Comparison of ENCODE assay signal across 9 cellular contexts in the genomic region with DNA sequence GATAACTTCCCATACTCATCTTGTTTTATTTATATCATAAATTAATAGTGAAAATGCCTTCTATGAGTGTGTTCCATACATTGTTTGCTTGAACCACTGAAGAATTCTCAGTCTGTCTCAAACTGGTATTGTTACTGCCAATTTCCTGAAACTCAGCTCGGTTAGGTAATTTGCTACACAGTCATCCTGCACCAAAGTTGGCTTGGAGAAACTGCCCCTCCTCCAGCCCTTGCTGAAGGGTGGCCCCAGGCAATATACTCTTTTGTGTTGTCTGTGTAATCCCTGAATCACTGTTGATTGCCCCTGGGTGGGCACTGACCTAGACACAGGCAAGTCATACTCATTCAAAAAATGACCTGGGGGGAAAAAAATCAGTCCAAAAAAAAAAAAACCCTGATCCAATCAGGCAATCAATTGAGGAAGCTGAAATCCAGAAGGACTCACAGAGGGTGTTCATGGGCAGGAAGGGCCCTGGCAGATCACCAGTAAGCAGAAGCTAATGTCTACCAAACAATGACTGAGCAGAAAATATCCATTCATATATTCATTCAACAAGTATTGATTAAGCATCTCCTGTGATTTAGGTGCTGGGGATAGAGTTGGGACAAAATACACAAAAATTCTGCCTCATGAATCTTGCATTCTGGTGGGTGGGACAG. TPM values are rescaled to one million over a fixed set of nuclear protein-coding genes. Genes with fewer than 3 reads are reported as not detected.
DNase-seq lines count a peak whose midpoint lies in the region; ATAC-seq, FAIRE-seq and TF ChIP-seq lines count a peak whose summit lies in the region.
"Had no signal": no experiment of that assay in that cellular context is flagged by ENCODE, and none has a peak within 500 bp of the region (broad histone marks: within the 10 kb centered on the region; RNA-seq: fewer than 3 reads in every experiment).

No MANE protein-coding gene starts in this region.

- intact Hi-C loops in CD14-positive monocyte (cut with micrococcal nuclease) (loop anchor here in 1 of 2 donors (5.0 kb wide), 1 partner anchor 36 kb away; no protein-coding TSS in a partner anchor), esophagus squamous epithelium (cut with DNase I) (no loop called here)

- no peak overlapping the region for H4K8ac ChIP-seq in H1 (ENCODE audit: extremely low read depth, insufficient read depth, low read length)

- no peaks in the 10 kb centered on the region for H4K20me1 ChIP-seq in H1 (replicated peaks in 1 of 2; ENCODE audit: control insufficient read depth in 1 of 2, insufficient read depth in 2 of 2, low read length in 2 of 2)

- H3K79me2 ChIP-seq in H1 (ENCODE audit: control insufficient read depth in 1 of 2, insufficient read depth in 2 of 2, low read length in 2 of 2), result no peaks in the 10 kb centered on the region

- H3K36me3 Mint-ChIP-seq in CD14-positive monocyte, result no peaks in the 10 kb centered on the region

- no peak overlapping the region for H3K4me3 ChIP-seq in H1 (ENCODE audit: extremely low read depth in 1 of 4, insufficient read depth in 2 of 4, low read depth in 3 of 4, low read length in 4 of 4)
- no peak overlapping the region for H3K4me3 ChIP-seq in esophagus squamous epithelium

- no peak overlapping the region for H2AFZ ChIP-seq in H1 (ENCODE audit: low read length)

- 73% methylated on average over 1 of the region's 1 CpG; no CpG with 5 or more reads in 1 of the 2 experiments for WGBS in H1 (ENCODE audit: extremely low coverage in 1 of 2, insufficient coverage in 1 of 2, insufficient read length in 1 of 2, insufficient replicate concordance in 2 of 2, low coverage in 1 of 2, low lambda C conversion rate in 2 of 2, missing lambda C conversion rate in 1 of 2), 2 experiments
- 22 to 30% methylated on average over 1 of the region's 1 CpG for WGBS in esophagus squamous epithelium, 2 donors

- H3K27ac ChIP-seq in H1 (ENCODE audit: low read depth, low read length) (no peak overlapping the region; the same call in 1 of the 2 replicates), esophagus squamous epithelium (peak overlapping the region in 1 of 4 donors; percentile 41)

- H3K56ac ChIP-seq in H1 (replicated peaks; ENCODE audit: insufficient read length, low read depth, low read length), result no peak overlapping the region

- TF ChIP-seq POLR2A in H1 (IDR thresholded peaks at IDR 0.05; ENCODE audit: control extremely low read depth in 1 of 2, low read depth in 2 of 2, low read length in 2 of 2) (no peak), esophagus squamous epithelium (IDR thresholded peaks at IDR 0.05) (no peak)

- H2BK20ac ChIP-seq in H1 (ENCODE audit: low read length), result no peak overlapping the region

- no peak overlapping the region for H3K4me3 Mint-ChIP-seq in CD14-positive monocyte
- H3K4me3 Mint-ChIP-seq: nephron had no signal

- H3K23ac ChIP-seq in H1 (ENCODE audit: insufficient read length), result no peak overlapping the region

- H3K9me3 ChIP-seq in H1 (ENCODE audit: insufficient read depth in 2 of 2, low read depth in 1 of 2, low read length in 1 of 2) (no peaks in the 10 kb centered on the region), esophagus squamous epithelium (no peaks in the 10 kb centered on the region)

- no peaks in the 10 kb centered on the region for H3K36me3 ChIP-seq in H1 (ENCODE audit: control insufficient read depth in 2 of 4, insufficient read depth in 4 of 4, low read length in 3 of 4)
- no peaks in the 10 kb centered on the region for H3K36me3 ChIP-seq in esophagus squamous epithelium

- H3K4ac ChIP-seq in H1 (replicated peaks; ENCODE audit: insufficient read length, low read depth, low read length), result no peak overlapping the region

- no peak overlapping the region for H2BK12ac ChIP-seq in H1 (ENCODE audit: low read depth, low read length)

- TF ChIP-seq CTCF in CD14-positive monocyte (IDR thresholded peaks at IDR 0.05) (no peak), H1 (IDR thresholded peaks at IDR 0.05; ENCODE audit: control extremely low read depth in 1 of 3, insufficient read depth in 1 of 3, low read depth in 1 of 3, low read length in 3 of 3) (no peak), esophagus squamous epithelium (IDR thresholded peaks at IDR 0.05) (no peak)

- POLR2A ChIA-PET in H1 (lab: Charles Lee; ENCODE audit: partially characterized antibody), result interaction anchor here (1.1 kb wide), 1 partner anchor 118 kb away, joined by 3 read pairs; no protein-coding TSS in a partner anchor

- H2BK5ac ChIP-seq in H1 (ENCODE audit: low read depth, low read length), result no peak overlapping the region

- H2BK120ac ChIP-seq in H1 (replicated peaks; ENCODE audit: low read depth, low read length), result no peak overlapping the region

- 0 out of 2 replicates have a peak overlapping the region, but pooled peaks have one; percentile 6 for H3K18ac ChIP-seq in H1 (ENCODE audit: extremely low read depth, low read length)

- H3K9me3 Mint-ChIP-seq in CD14-positive monocyte, result peaks cover 0 to 2% (median 0%) of the 10 kb centered on the region in 7 donors
- H3K9me3 Mint-ChIP-seq: nephron had no signal

- no peak overlapping the region for H4K91ac ChIP-seq in H1 (replicated peaks; ENCODE audit: insufficient read length, low read length)

- peak; percentile 52 for DNase-seq in CD14-positive monocyte (ENCODE audit: low spot score)
- DNase-seq in KG1 (lab: John Stamatoyannopoulos, UW), result peak; percentile 15
- DNase-seq in H1 (ENCODE audit: low read depth in 1 of 2, low spot score in 2 of 2), result no peak
- no peak for DNase-seq in activated CD8-positive, alpha-beta memory T cell treated with anti-CD3 and anti-CD28 coated beads for 24 hours
- DNase-seq in left lobe of liver (ENCODE audit: low spot score), result no peak
- no peak for DNase-seq in esophagus squamous epithelium (lab: John Stamatoyannopoulos, UW)

- no peak overlapping the region for H4K5ac ChIP-seq in H1 (ENCODE audit: insufficient read length, low read depth, low read length)

- no peaks in the 10 kb centered on the region; a peak in 2 of 7 replicates for H3K4me1 ChIP-seq in H1 (replicated peaks in 1 of 4; ENCODE audit: control insufficient read depth in 3 of 4, insufficient read depth in 4 of 4, low read length in 3 of 4)
- peaks cover 0 to 35% (median 8%) of the 10 kb centered on the region in 3 donors for H3K4me1 ChIP-seq in esophagus squamous epithelium

- H3K27me3 ChIP-seq in H1 (replicated peaks in 1 of 4; ENCODE audit: control insufficient read depth in 3 of 4, extremely low read depth in 1 of 4, insufficient read depth in 3 of 4, low read length in 3 of 4) (peaks cover 0 to 3% (median 0%) of the 10 kb centered on the region in 4 experiments; a peak in 1 of 7 replicates), esophagus squamous epithelium (peaks cover 0 to 3% (median 0%) of the 10 kb centered on the region in 4 donors)

- no peak overlapping the region for H3K9ac ChIP-seq in H1 (replicated peaks in 1 of 4; ENCODE audit: extremely low read depth in 1 of 4, low read depth in 3 of 4, low read length in 3 of 4)

- peak; percentile 22 for ATAC-seq in GM19035 (IDR thresholded peaks at IDR 0.05; ENCODE audit: unreplicated experiment)
- ATAC-seq in GM19023 (IDR thresholded peaks at IDR 0.05; ENCODE audit: unreplicated experiment), result no peak
- ATAC-seq in left lobe of liver, result no peak

- peak overlapping the region; percentile 74 to 94 (median 90) for H3K27ac Mint-ChIP-seq in CD14-positive monocyte
- H3K27ac Mint-ChIP-seq: nephron had no signal

- no peak overlapping the region for H2BK15ac ChIP-seq in H1 (ENCODE audit: low read length)

- H3K79me1 ChIP-seq in H1 (ENCODE audit: low read depth, low read length), result no peaks in the 10 kb centered on the region

- CTCF ChIA-PET in H1 (lab: Charles Lee; ENCODE audit: partially characterized antibody), result no interaction called here

- no peak for TF ChIP-seq RAD21 in H1 (IDR thresholded peaks at IDR 0.05 in 1 of 2, conservative IDR thresholded peaks at IDR 0.05 in 1 of 2; ENCODE audit: low read depth in 2 of 2, low read length in 2 of 2)

- no peaks in the 10 kb centered on the region for H3K27me3 Mint-ChIP-seq in CD14-positive monocyte (ENCODE audit: low read depth in 3 of 3)

- H2AK5ac ChIP-seq in H1 (ENCODE audit: low read depth, low read length), result no peak overlapping the region

- no peak overlapping the region for H3K14ac ChIP-seq in H1 (ENCODE audit: insufficient read length)

- no peak for TF ChIP-seq EP300 in H1 (IDR thresholded peaks at IDR 0.05; ENCODE audit: borderline replicate concordance in 1 of 2, low read depth in 2 of 2, low read length in 2 of 2)

- FAIRE-seq in H1 (lab: Jason Lieb, UNC), result no peak

- H3K4me2 ChIP-seq in H1 (ENCODE audit: insufficient read depth in 1 of 2, low read depth in 2 of 2, low read length in 2 of 2), result no peak overlapping the region

- peaks cover 6% of the 10 kb centered on the region; the same call in 1 of the 2 replicates for H3K23me2 ChIP-seq in H1 (ENCODE audit: low read depth, low read length)

- H3K4me1 Mint-ChIP-seq in CD14-positive monocyte, result peaks cover 42% of the 10 kb centered on the region

TF ChIP-seq in H1, 55 proteins besides CTCF, POLR2A, EP300 and RAD21 (continues in another document):
- TF ChIP-seq KDM4A (IDR thresholded peaks at IDR 0.05; ENCODE audit: low read depth, low read length, severe bottlenecking) (no peak), RXRA (IDR thresholded peaks at IDR 0.05; ENCODE audit: insufficient read depth, low read depth, low read length) (no peak), GABPA (IDR thresholded peaks at IDR 0.05; ENCODE audit: borderline replicate concordance, insufficient read depth, low read length) (no peak), BCL11A (IDR thresholded peaks at IDR 0.05; ENCODE audit: low read depth in 2 of 2, low read length in 2 of 2) (no peak), CHD2 (IDR thresholded peaks at IDR 0.05; ENCODE audit: low read length) (no peak), HDAC6 (IDR thresholded peaks at IDR 0.05; ENCODE audit: low read depth, low read length) (no peak), PHF8 (conservative IDR thresholded peaks at IDR 0.05; ENCODE audit: low read depth, low read length) (no peak), TAF7 (optimal IDR thresholded peaks at IDR 0.05; ENCODE audit: borderline replicate concordance, low read depth, low read length) (no peak), SP4 (IDR thresholded peaks at IDR 0.05; ENCODE audit: low read length) (no peak), CBX8 (IDR thresholded peaks at IDR 0.05; ENCODE audit: borderline replicate concordance, low read depth, low read length) (no peak)

RNA-seq across cellular contexts. Expression of a gene that starts 3.8 kb away (rescaled TPM):
- polyA plus RNA-seq in CD14-positive monocyte (10 to 100 TPM; 25.3 TPM), H1 (2011; rRNA removed) (3.1 and 5.2 TPM in 2 replicates)
- total RNA-seq in H1 (2021; fragmentation: NEBNext Ultra II Directional; extraction: Animal tissue kit (Norgen Biotek cat#: 25700)), result 49.6 and 52.8 TPM in 2 replicates
- polyA plus RNA-seq in H1 (2011; cell fraction: cytosol; rRNA removed), result 6.5 TPM
- 10.8 TPM for polyA plus RNA-seq in H1 (2011; cell fraction: nucleus; rRNA removed)
- polyA plus RNA-seq in H1 (2012, experiment 1 of 2), result 20.4 to 41.0 TPM (median 27.8 TPM) in 4 replicates
- 1.1 TPM for polyA plus RNA-seq in H1 (2012, experiment 2 of 2)
- polyA plus RNA-seq in H1 (2013, experiment 1 of 2), result 15.4 TPM
- polyA plus RNA-seq in H1 (2013, experiment 2 of 2), result 18.0 TPM
- polyA minus RNA-seq in H1 (2011; rRNA and poly(A)+ RNA removed), result 14.1 and 34.9 TPM in 2 replicates
- 21.2 TPM for polyA minus RNA-seq in H1 (2011; cell fraction: cytosol; rRNA and poly(A)+ RNA removed)
- polyA minus RNA-seq in H1 (2011; cell fraction: nucleus; rRNA and poly(A)+ RNA removed), result 35.6 TPM
- total RNA-seq in left lobe of liver (16.7 TPM), esophagus squamous epithelium (10 to 100 TPM in 2 of 4 donors, 1 to 10 TPM in 2; 5.0 to 22.9 (median 14.0) TPM)

Comparison
In these comparisons a context has a peak if more than half of its experiments do, and no peak if none do; other contexts are left out.
1. DNase-seq: peak in CD14-positive monocyte (single experiment) and KG1 (single experiment); none in H1 (0 of 2), activated CD8-positive, alpha-beta memory T cell treated with anti-CD3 and anti-CD28 coated beads for 24 hours (single experiment), left lobe of liver (single experiment) and esophagus squamous epithelium (single experiment).